10 cellular contexts compared by ENCODE assay signal in the genomic region with DNA sequence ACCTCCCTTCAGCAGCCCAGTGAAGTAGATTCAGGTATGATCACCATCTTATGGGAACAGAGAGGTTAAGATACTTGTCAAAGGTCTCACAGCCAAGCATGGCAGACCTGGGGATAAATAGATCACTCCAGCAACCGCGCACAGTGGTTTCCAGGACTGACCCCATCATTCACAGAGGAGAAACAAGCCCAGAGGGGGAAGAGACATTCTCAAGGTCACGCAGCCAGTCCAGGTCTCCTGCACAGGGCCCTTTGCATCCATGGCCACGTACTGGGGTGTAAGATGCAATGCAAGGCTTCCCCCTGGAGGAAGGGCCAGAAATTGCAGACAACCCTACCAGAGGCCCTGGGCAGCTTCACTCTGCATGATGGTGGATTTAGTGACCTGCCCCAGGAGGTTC. TPM values are rescaled to one million over a fixed set of nuclear protein-coding genes. Genes with fewer than 3 reads are reported as not detected.
A peak's percentile ranks its signal among the peaks of the same experiment; 100 is the strongest.
DNase-seq lines count a peak whose midpoint lies in the region; ATAC-seq and TF ChIP-seq lines count a peak whose summit lies in the region.
"Had no signal": no experiment of that assay in that cellular context is flagged by ENCODE, and none has a peak within 500 bp of the region (broad histone marks: within the 10 kb centered on the region; RNA-seq: fewer than 3 reads in every experiment).

No MANE protein-coding gene starts in this region.

- ATAC-seq in GM18520 (IDR thresholded peaks at IDR 0.05; ENCODE audit: unreplicated experiment) (no peak), HG02970 (IDR thresholded peaks at IDR 0.05; ENCODE audit: low FRiP score, unreplicated experiment) (no peak), GM18873 (IDR thresholded peaks at IDR 0.05; ENCODE audit: low FRiP score, unreplicated experiment) (no peak)

- DNase-seq in GM06990 (ENCODE audit: extremely low read depth, insufficient read length) (no peak), Kasumi-1 (lab: John Stamatoyannopoulos, UW) (peak; percentile 41 to 42), myocyte (ENCODE audit: low read depth) (peak; percentile 3), hypothalamus (lab: John Stamatoyannopoulos, UW) (no peak)
- peak; percentile 39 for DNase-seq in activated naive CD8-positive, alpha-beta T cell treated with anti-CD3 and anti-CD28 coated beads for 36 hours

- H3K36me3 ChIP-seq in GM06990 (ENCODE audit: control insufficient read depth, insufficient read depth, low read length), result no peaks in the 10 kb centered on the region
- H3K36me3 ChIP-seq: SJSA1 had no signal

- no peaks in the 10 kb centered on the region for H3K36me3 Mint-ChIP-seq in activated naive CD8-positive, alpha-beta T cell treated with anti-CD3 and anti-CD28 coated beads for 36 hours

- no peak overlapping the region for H3K4me3 ChIP-seq in GM06990 (replicated peaks; ENCODE audit: low read depth, low read length)
- H3K4me3 ChIP-seq: SJSA1 had no signal

- no peak overlapping the region for H3K4me3 Mint-ChIP-seq in activated naive CD8-positive, alpha-beta T cell treated with anti-CD3 and anti-CD28 coated beads for 36 hours

- peak; percentile 65 for TF ChIP-seq CTCF in GM06990 (IDR thresholded peaks at IDR 0.05; ENCODE audit: insufficient read depth, low read length, poor library complexity, severe bottlenecking)

- H3K27me3 Mint-ChIP-seq in activated naive CD8-positive, alpha-beta T cell treated with anti-CD3 and anti-CD28 coated beads for 36 hours, result peaks cover 29% of the 10 kb centered on the region

- peaks cover 8% of the 10 kb centered on the region for H3K4me1 Mint-ChIP-seq in activated naive CD8-positive, alpha-beta T cell treated with anti-CD3 and anti-CD28 coated beads for 36 hours

- no peak overlapping the region for H3K27ac Mint-ChIP-seq in activated naive CD8-positive, alpha-beta T cell treated with anti-CD3 and anti-CD28 coated beads for 36 hours

- no peaks in the 10 kb centered on the region; the same call in 1 of the 2 replicates for H3K27me3 ChIP-seq in GM06990 (replicated peaks; ENCODE audit: control insufficient read depth, insufficient read depth, low read length)

- H3K9me3 Mint-ChIP-seq in activated naive CD8-positive, alpha-beta T cell treated with anti-CD3 and anti-CD28 coated beads for 36 hours, result no peaks in the 10 kb centered on the region

RNA-seq across cellular contexts. Expression of a gene that starts 19.9 kb away (rescaled TPM):
- not detected for total RNA-seq in activated naive CD8-positive, alpha-beta T cell treated with anti-CD3 and anti-CD28 coated beads for 36 hours
- total RNA-seq in myocyte, result not detected in 2 replicates
- polyA plus RNA-seq in myocyte (2012), result not detected
- total RNA-seq: SJSA1, subcutaneous adipose tissue had no signal

RNA-seq across cellular contexts. Expression of a gene that starts 40.1 kb away (rescaled TPM):
- 10 to 100 TPM; 11.1 to 11.5 TPM for total RNA-seq in activated naive CD8-positive, alpha-beta T cell treated with anti-CD3 and anti-CD28 coated beads for 36 hours
- total RNA-seq in myocyte, result 8.9 and 9.0 TPM in 2 replicates
- polyA plus RNA-seq in myocyte (2012), result 7.4 TPM

Comparison
In these comparisons a context has a peak if more than half of its experiments do, and no peak if none do; other contexts are left out.
1. DNase-seq: peak in Kasumi-1 (2 of 2), activated naive CD8-positive, alpha-beta T cell treated with anti-CD3 and anti-CD28 coated beads for 36 hours (single experiment) and myocyte (single experiment); none in GM06990 (single experiment) and hypothalamus (0 of 51).